In genomic region chr14:104884381-104884780, GRCh38 we compare ENCODE assay signal across 4 cellular contexts. TPM values are rescaled to one million over a fixed set of nuclear protein-coding genes. Genes with fewer than 3 reads are reported as not detected.
"Had no signal": no experiment of that assay in that cellular context is flagged by ENCODE, and none has a peak within 500 bp of the region (broad histone marks: within the 10 kb centered on the region; RNA-seq: fewer than 3 reads in every experiment).

No MANE protein-coding gene starts in this region.

RNA-seq across cellular contexts. Expression of gene PLD4, which starts 40.3 kb away (rescaled TPM):
- total RNA-seq: lung microvascular endothelial cell, osteoblast had no signal
- polyA plus RNA-seq: keratinocyte, psoas muscle had no signal
